15 cellular contexts compared by ENCODE assay signal in genomic region chr2:17083902-17084301, GRCh38.
DNase-seq lines count a peak whose midpoint lies in the region; ATAC-seq and TF ChIP-seq lines count a peak whose summit lies in the region.
"Had no signal": no experiment of that assay in that cellular context is flagged by ENCODE, and none has a peak within 500 bp of the region (broad histone marks: within the 10 kb centered on the region; RNA-seq: fewer than 3 reads in every experiment).

No MANE protein-coding gene starts in this region.

- intact Hi-C loops in Right ventricle myocardium superior (cut with DNase I), result no loop called here

- H3K9me3 ChIP-seq in MG63, result no peaks in the 10 kb centered on the region
- H3K9me3 ChIP-seq: transverse colon had no signal

- H3K4me3 ChIP-seq in AG09309 (ENCODE audit: control insufficient read depth, low read depth, low read length) (no peak overlapping the region), MG63 (no peak overlapping the region)
- H3K4me3 ChIP-seq: PC-9, transverse colon had no signal

- no peaks in the 10 kb centered on the region for H3K36me3 ChIP-seq in MG63
- H3K36me3 ChIP-seq: transverse colon had no signal

- ATAC-seq in Right ventricle myocardium superior (ENCODE audit: poor library complexity) (no peak), GM19395 (IDR thresholded peaks at IDR 0.05; ENCODE audit: unreplicated experiment) (no peak), HG02884 (IDR thresholded peaks at IDR 0.05; ENCODE audit: unreplicated experiment) (no peak)
- ATAC-seq: sciatic nerve had no signal

- TF ChIP-seq CTCF in AG09309 (IDR thresholded peaks at IDR 0.05; ENCODE audit: control insufficient read depth, insufficient read depth, low read depth, low read length, missing control alignments), result no peak

- DNase-seq in AG09309 (ENCODE audit: low read depth), result peak; percentile 69
- peak; percentile 4 for DNase-seq in MG63
- DNase-seq in SW480 (ENCODE audit: low spot score), result peak; percentile 65
- peak; percentile 3 for DNase-seq in foreskin melanocyte
- DNase-seq in cortex of kidney (lab: John Stamatoyannopoulos, UW), result no peak
- no peak for DNase-seq in Right ventricle myocardium superior
- DNase-seq: activated CD8-positive, alpha-beta memory T cell treated with anti-CD3 and anti-CD28 coated beads, Interleukin-2, amount 50 U/mL, for 4 hours; activated naive CD4-positive, alpha-beta T cell treated with anti-CD3 and anti-CD28 coated beads, Interleukin-2, amount 50 U/mL, for 16 hours; AML-193; central memory CD4-positive, alpha-beta T cell; PC-9; transverse colon had no signal

- H3K27me3 ChIP-seq in MG63, result no peaks in the 10 kb centered on the region
- H3K27me3 ChIP-seq: transverse colon had no signal

Comparison
In these comparisons a context has a peak if more than half of its experiments do, and no peak if none do; other contexts are left out.
1. DNase-seq: peak in AG09309 (single experiment), MG63 (single experiment), SW480 (single experiment) and foreskin melanocyte (single experiment); none in cortex of kidney (single experiment) and Right ventricle myocardium superior (single experiment).